1 cellular context compared by ENCODE assay signal in genomic region chr16:69326172-69326873, GRCh38.
TF ChIP-seq lines count a peak whose summit lies in the region.

No MANE protein-coding gene starts in this region.

TF ChIP-seq in HepG2, 621 proteins besides CTCF, POLR2A, EP300 and RAD21 (continued from another document and continues in another):
- TF ChIP-seq ZNF609 (CRISPR knock-in tag; IDR thresholded peaks at IDR 0.05; ENCODE audit: borderline replicate concordance) (peak; percentile 59), ZNF768 (CRISPR knock-in tag; IDR thresholded peaks at IDR 0.05) (no peak), HNF4A (CRISPR knock-in tag; IDR thresholded peaks at IDR 0.05) (peak; percentile 99), GMEB2 (CRISPR knock-in tag; IDR thresholded peaks at IDR 0.05; ENCODE audit: low read depth) (no peak), NCOA2 (CRISPR knock-in tag; IDR thresholded peaks at IDR 0.05) (no peak; the same call in 1 of the 2 replicates), RNF219 (CRISPR knock-in tag; IDR thresholded peaks at IDR 0.05) (no peak), AHDC1 (CRISPR knock-in tag; IDR thresholded peaks at IDR 0.05; ENCODE audit: borderline replicate concordance) (no peak), TSC22D2 (CRISPR knock-in tag; IDR thresholded peaks at IDR 0.05; ENCODE audit: borderline replicate concordance) (no peak), ZNF20 (CRISPR knock-in tag; IDR thresholded peaks at IDR 0.05) (no peak), ZMYM3 (CRISPR knock-in tag; IDR thresholded peaks at IDR 0.05) (peak; percentile 17; the same call in 1 of the 2 replicates), FOSL2 (CRISPR knock-in tag; IDR thresholded peaks at IDR 0.05) (peak; percentile 62), SPEN (CRISPR knock-in tag; IDR thresholded peaks at IDR 0.05; ENCODE audit: low read depth) (peak; percentile 92; the same call in 1 of the 2 replicates), HES4 (CRISPR knock-in tag; IDR thresholded peaks at IDR 0.05; ENCODE audit: borderline replicate concordance) (no peak; the same call in 1 of the 2 replicates), ZNF850 (CRISPR knock-in tag; conservative IDR thresholded peaks at IDR 0.05) (no peak), SMARCE1 (IDR thresholded peaks at IDR 0.05; ENCODE audit: borderline replicate concordance) (no peak), ZNF10 (CRISPR knock-in tag; IDR thresholded peaks at IDR 0.05; ENCODE audit: borderline replicate concordance, low read depth) (no peak), CENPBD1 (CRISPR knock-in tag; IDR thresholded peaks at IDR 0.05; ENCODE audit: borderline replicate concordance, low read depth) (no peak), ZNF414 (CRISPR knock-in tag; IDR thresholded peaks at IDR 0.05) (no peak), MTERF4 (CRISPR knock-in tag; IDR thresholded peaks at IDR 0.05) (peak; percentile 65; the same call in 1 of the 2 replicates), ONECUT2 (CRISPR knock-in tag; IDR thresholded peaks at IDR 0.05) (no peak), RXRA (CRISPR knock-in tag; IDR thresholded peaks at IDR 0.05) (peak; percentile 77; the same call in 1 of the 2 replicates), CAMTA2 (CRISPR knock-in tag; IDR thresholded peaks at IDR 0.05; ENCODE audit: borderline replicate concordance) (no peak), TEF (CRISPR knock-in tag; IDR thresholded peaks at IDR 0.05) (no peak), AHR (CRISPR knock-in tag; IDR thresholded peaks at IDR 0.05) (0 out of 2 replicates have a peak, but pooled peaks have one; percentile 30), DNMT1 (CRISPR knock-in tag; IDR thresholded peaks at IDR 0.05) (no peak), TIGD3 (CRISPR knock-in tag; IDR thresholded peaks at IDR 0.05; ENCODE audit: borderline replicate concordance) (no peak), ZNF446 (CRISPR knock-in tag; IDR thresholded peaks at IDR 0.05) (0 out of 2 replicates have a peak, but pooled peaks have one; percentile 34), ZNF224 (CRISPR knock-in tag; IDR thresholded peaks at IDR 0.05) (no peak), ZNF788 (CRISPR knock-in tag; IDR thresholded peaks at IDR 0.05; ENCODE audit: borderline replicate concordance) (no peak), ZNF589 (CRISPR knock-in tag; conservative IDR thresholded peaks at IDR 0.05) (no peak), ZNF670 (CRISPR knock-in tag; IDR thresholded peaks at IDR 0.05; ENCODE audit: borderline replicate concordance) (no peak), ZNF616 (CRISPR knock-in tag; IDR thresholded peaks at IDR 0.05; ENCODE audit: low read depth) (no peak), ZNF205 (CRISPR knock-in tag; IDR thresholded peaks at IDR 0.05) (no peak)
